8 cellular contexts compared by ENCODE assay signal in the genomic region with DNA sequence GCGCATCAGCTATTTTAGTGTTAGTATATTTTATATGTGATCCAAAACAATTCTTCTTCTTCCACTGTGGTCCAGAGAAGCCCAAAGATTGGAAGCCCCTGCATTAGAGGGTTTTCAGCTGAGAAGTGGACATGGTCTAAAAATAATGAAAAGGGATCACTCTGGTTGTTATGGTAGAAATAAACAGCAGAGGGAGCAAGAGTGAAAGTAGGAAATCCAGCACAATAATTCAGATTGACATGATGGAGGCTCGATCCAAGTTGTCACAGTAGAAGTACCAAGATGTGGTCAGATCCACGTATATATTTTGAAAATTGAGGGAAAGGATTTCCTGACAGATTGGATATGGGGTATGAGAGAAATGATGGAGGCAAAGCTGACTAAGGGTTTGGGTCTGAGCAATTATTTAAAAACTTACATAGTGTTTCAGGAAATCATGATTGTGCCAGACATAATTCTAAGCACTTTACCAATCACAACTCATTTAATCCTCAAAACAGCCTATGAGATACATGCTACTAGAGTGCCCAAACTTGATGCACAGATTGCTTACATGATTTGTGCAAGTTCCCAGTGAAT. TPM values are rescaled to one million over a fixed set of nuclear protein-coding genes. Genes with fewer than 3 reads are reported as not detected.
A peak's percentile ranks its signal among the peaks of the same experiment; 100 is the strongest.
DNase-seq lines count a peak whose midpoint lies in the region; ATAC-seq and TF ChIP-seq lines count a peak whose summit lies in the region.

No MANE protein-coding gene starts in this region.

- no peak overlapping the region for H2AK9ac ChIP-seq in IMR-90 (replicated peaks; ENCODE audit: low read depth, low read length, poor library complexity)

- no peak overlapping the region for H3K14ac ChIP-seq in IMR-90 (replicated peaks; ENCODE audit: low read depth, low read length)

- H3K27me3 ChIP-seq in AG04450 (ENCODE audit: control insufficient read depth, insufficient read depth, low read length) (peaks cover 2% of the 10 kb centered on the region), IMR-90 (ENCODE audit: control insufficient read depth, insufficient read depth, low read length) (peaks cover 7% of the 10 kb centered on the region; the same call in 1 of the 2 replicates), adipocyte (replicated peaks; ENCODE audit: control insufficient read depth, insufficient read depth, low read length) (no peaks in the 10 kb centered on the region), iPS DF 6.9 (ENCODE audit: control insufficient read depth, insufficient read depth, low read length) (no peaks in the 10 kb centered on the region), thyroid gland (no peaks in the 10 kb centered on the region), MG63 (peaks cover 27% of the 10 kb centered on the region)

- no peaks in the 10 kb centered on the region for H3K4me1 ChIP-seq in IMR-90 (ENCODE audit: control insufficient read depth, insufficient read depth, low read length)
- peaks cover 7% of the 10 kb centered on the region for H3K4me1 ChIP-seq in adipocyte (ENCODE audit: control insufficient read depth, insufficient read depth, low read length)
- no peaks in the 10 kb centered on the region for H3K4me1 ChIP-seq in iPS DF 6.9 (ENCODE audit: control insufficient read depth, insufficient read depth, low read length)
- H3K4me1 ChIP-seq in thyroid gland, result peaks cover 4 to 8% of the 10 kb centered on the region in 2 donors

- no peak overlapping the region for H4K5ac ChIP-seq in IMR-90 (ENCODE audit: low read depth, low read length)

- no peak overlapping the region for H2BK20ac ChIP-seq in IMR-90 (ENCODE audit: low read depth, low read length)

- no peak overlapping the region for H2AFZ ChIP-seq in IMR-90 (replicated peaks; ENCODE audit: low read length, poor library complexity)

- no peak overlapping the region for H2BK15ac ChIP-seq in IMR-90 (ENCODE audit: low read depth, low read length)

- no peak overlapping the region for H3K4ac ChIP-seq in IMR-90 (ENCODE audit: low read depth, low read length)

- H3K4me3 ChIP-seq in AG04450 (ENCODE audit: low read depth, low read length), result no peak overlapping the region
- no peak overlapping the region for H3K4me3 ChIP-seq in IMR-90 (ENCODE audit: insufficient read depth, low read depth, low read length)
- no peak overlapping the region for H3K4me3 ChIP-seq in adipocyte (ENCODE audit: low read length)
- H3K4me3 ChIP-seq in iPS DF 6.9 (ENCODE audit: low read length), result no peak overlapping the region
- H3K4me3 ChIP-seq in thyroid gland (replicated peaks in 1 of 3), result no peak overlapping the region
- no peak overlapping the region for H3K4me3 ChIP-seq in MG63

- CTCF ChIA-PET in AG04450 (lab: Charles Lee), result interaction anchor here (0.6 to 4.0 kb wide), 19 partner anchors 11 to 432 kb away, joined by 3 to 40 read pairs (median 4); a partner anchor contains a TSS
- CTCF ChIA-PET in IMR-90 (lab: Yijun Ruan, JAX), result interaction anchor here (0.6 to 2.7 kb wide), 4 partner anchors 9 to 1285 kb away, joined by 3 to 12 read pairs (median 4); no protein-coding TSS in a partner anchor

- H3K9me1 ChIP-seq in IMR-90 (ENCODE audit: insufficient read depth, low read length), result no peaks in the 10 kb centered on the region

- TF ChIP-seq POLR2A in IMR-90 (IDR thresholded peaks at IDR 0.05; ENCODE audit: low read depth, low read length) (no peak), thyroid gland (IDR thresholded peaks at IDR 0.05) (no peak)

- no peak overlapping the region for H4K8ac ChIP-seq in IMR-90 (ENCODE audit: low read depth in 2 of 2, low read length in 2 of 2)

- no peak overlapping the region for H4K91ac ChIP-seq in IMR-90 (ENCODE audit: insufficient read depth, low read depth, low read length)

- no peak overlapping the region for H3K56ac ChIP-seq in IMR-90 (ENCODE audit: extremely low read depth, insufficient read depth, low read length)

- H2BK5ac ChIP-seq in IMR-90 (ENCODE audit: low read depth, low read length, poor library complexity, severe bottlenecking), result no peak overlapping the region

- peak overlapping the region; percentile 45; the same call in 1 of the 2 replicates for H3K4me2 ChIP-seq in IMR-90 (ENCODE audit: low read depth, low read length)

- POLR2A ChIA-PET in AG04450 (lab: Yijun Ruan, JAX) (no interaction called here), IMR-90 (lab: Charles Lee; ENCODE audit: unreplicated experiment) (no interaction called here)

- intact Hi-C loops in IMR-90 (cut with micrococcal nuclease) (loop anchor here (1.0 kb wide), 1 partner anchor 62 kb away; no protein-coding TSS in a partner anchor), thyroid gland (cut with DNase I) (loop anchor here (10.0 kb wide), 1 partner anchor 62 kb away; no protein-coding TSS in a partner anchor)

- peak; percentile 53 for ATAC-seq in GM18508 (IDR thresholded peaks at IDR 0.05; ENCODE audit: insufficient read depth, unreplicated experiment)
- peak; percentile 66; the same call in 1 of the 2 replicates for ATAC-seq in IMR-90 (ENCODE audit: low read depth)

- in situ Hi-C loops in IMR-90 (cut with MboI; ENCODE audit: low sequenced_read_pairs), result loop anchor here (25.0 kb wide), 1 partner anchor 981 kb away; a partner anchor contains a TSS

- H3K9me3 ChIP-seq in AG04450 (ENCODE audit: control insufficient read depth, insufficient read depth, low read length) (no peaks in the 10 kb centered on the region), IMR-90 (ENCODE audit: control insufficient read depth, insufficient read depth, low read length) (no peaks in the 10 kb centered on the region), adipocyte (ENCODE audit: control insufficient read depth, low read length) (no peaks in the 10 kb centered on the region), iPS DF 6.9 (ENCODE audit: control insufficient read depth, insufficient read depth, low read length) (no peaks in the 10 kb centered on the region), thyroid gland (no peaks in the 10 kb centered on the region), MG63 (no peaks in the 10 kb centered on the region)

- TF ChIP-seq RAD21 in IMR-90 (IDR thresholded peaks at IDR 0.05; ENCODE audit: low read length), result peak; percentile 46

- H3K9ac ChIP-seq in IMR-90 (ENCODE audit: low read depth, low read length), result no peak overlapping the region
- peak overlapping the region; percentile 9 for H3K9ac ChIP-seq in adipocyte (ENCODE audit: low read length)

- no peak overlapping the region for H2BK120ac ChIP-seq in IMR-90 (ENCODE audit: low read depth, low read length)

- H3K23ac ChIP-seq in IMR-90 (ENCODE audit: low read depth, low read length), result no peak overlapping the region

- no peak overlapping the region for H3K27ac ChIP-seq in AG04450 (ENCODE audit: low read depth, low read length)
- no peak overlapping the region for H3K27ac ChIP-seq in IMR-90 (ENCODE audit: insufficient read depth, low read length)
- H3K27ac ChIP-seq in iPS DF 6.9 (ENCODE audit: low read length), result no peak overlapping the region
- peak overlapping the region; percentile 29 to 65 (median 40) for H3K27ac ChIP-seq in thyroid gland

- BruUV-seq in IMR-90 (replicated peaks; lab: Mats Ljungman, UMichigan), result no TSS peak

- H3K79me1 ChIP-seq in IMR-90 (ENCODE audit: low read depth in 1 of 2, low read length in 2 of 2), result no peaks in the 10 kb centered on the region

- H3K36me3 ChIP-seq in IMR-90 (ENCODE audit: control insufficient read depth, insufficient read depth, low read length) (no peaks in the 10 kb centered on the region), adipocyte (ENCODE audit: control insufficient read depth, insufficient read depth, low read length, severe bottlenecking) (no peaks in the 10 kb centered on the region), iPS DF 6.9 (ENCODE audit: control insufficient read depth, insufficient read depth, low read length) (no peaks in the 10 kb centered on the region), thyroid gland (no peaks in the 10 kb centered on the region), MG63 (no peaks in the 10 kb centered on the region)

- TF ChIP-seq CTCF in AG04450 (IDR thresholded peaks at IDR 0.05; ENCODE audit: low read depth, low read length) (peak; percentile 62), IMR-90 (conservative IDR thresholded peaks at IDR 0.05; ENCODE audit: low read depth, low read length) (peak; percentile 61), thyroid gland (IDR thresholded peaks at IDR 0.05) (peak; percentile 16 to 77 (median 62))

- no peaks in the 10 kb centered on the region for H4K20me1 ChIP-seq in IMR-90 (ENCODE audit: insufficient read depth, low read length)

- dilution Hi-C loops in IMR-90 (cut with HindIII; ENCODE audit: low sequenced_read_pairs, unreplicated experiment), result loop anchor here (25.0 kb wide), 1 partner anchor 181 kb away; no protein-coding TSS in a partner anchor

- whole genome bisulfite sequencing in IMR-90 (ENCODE audit: extremely low coverage in 2 of 2, insufficient read length in 1 of 2), 2 experiments, result 15% methylated on average over 2 of the region's 3 CpGs; no CpG with 5 or more reads in 1 of the 2 experiments
- no CpG with 5 or more reads among the region's 3 CpGs for WGBS in iPS DF 6.9 (ENCODE audit: insufficient coverage, insufficient read length)
- 34 to 35% methylated on average over 3 of the region's 3 CpGs for WGBS in thyroid gland, 2 donors

- H2AK5ac ChIP-seq in IMR-90 (ENCODE audit: low read depth, low read length), result no peak overlapping the region

- no peak overlapping the region for H3K18ac ChIP-seq in IMR-90 (ENCODE audit: low read depth, low read length)

- DNase-seq in AG04450 (ENCODE audit: low read depth, low spot score), result no peak
- DNase-seq in IMR-90, result peak; percentile 31
- DNase-seq in adipocyte (ENCODE audit: low read depth), result peak; percentile 73
- DNase-seq in iPS DF 6.9 (ENCODE audit: low read depth, low spot score), result peak; percentile 16
- DNase-seq in thyroid gland, result no peak
- DNase-seq in activated T-cell treated with anti-CD3 and anti-CD28 coated beads, Interleukin-2, amount 50 U/mL, for 48 hours, result no peak
- no peak for DNase-seq in MG63

TF ChIP-seq in IMR-90, 13 proteins besides CTCF, POLR2A, EP300 and RAD21 (continues in another document):
- peak; percentile 43; the same call in 1 of the 2 replicates for TF ChIP-seq SMC3 (IDR thresholded peaks at IDR 0.05; ENCODE audit: low read depth, low read length)

RNA-seq across cellular contexts. Expression of a gene that starts 17.0 kb away (rescaled TPM):
- 0.82 and 1.5 TPM in 2 replicates for polyA plus RNA-seq in AG04450 (2011; rRNA removed)
- polyA minus RNA-seq in AG04450 (2011; rRNA and poly(A)+ RNA removed), result 1.0 and 2.3 TPM in 2 replicates
- total RNA-seq in IMR-90 (2012; rRNA removed), result 1.9 and 2.2 TPM in 2 replicates
- polyA plus RNA-seq in IMR-90 (2012; rRNA removed), result 0.39 and 0.58 TPM in 2 replicates
- polyA plus RNA-seq in IMR-90 (2012; cell fraction: cytosol; rRNA removed), result 0.09 and 0.39 TPM in 2 replicates
- polyA plus RNA-seq in IMR-90 (2012; cell fraction: nucleus; rRNA removed; ENCODE audit: low replicate concordance), result 0.04 and 0.68 TPM in 2 replicates
- 10 to 100 TPM; 22.1 to 34.9 (median 29.6) TPM for total RNA-seq in thyroid gland
- 1.7 and 3.9 TPM in 2 replicates for total RNA-seq in MG63 (2014; rRNA removed; shearing (Covaris generic); ENCODE audit: low replicate concordance)

RNA-seq across cellular contexts. Expression of a gene that starts 20.4 kb away (rescaled TPM):
- polyA plus RNA-seq in AG04450 (2011; rRNA removed), result 32.9 and 41.7 TPM in 2 replicates
- 29.4 and 32.8 TPM in 2 replicates for polyA minus RNA-seq in AG04450 (2011; rRNA and poly(A)+ RNA removed)
- 4.1 and 6.7 TPM in 2 replicates for total RNA-seq in IMR-90 (2012; rRNA removed)
- polyA plus RNA-seq in IMR-90 (2012; rRNA removed), result 4.5 and 5.4 TPM in 2 replicates
- 1.9 and 4.6 TPM in 2 replicates for polyA plus RNA-seq in IMR-90 (2012; cell fraction: cytosol; rRNA removed)
- polyA plus RNA-seq in IMR-90 (2012; cell fraction: nucleus; rRNA removed; ENCODE audit: low replicate concordance), result 2.3 and 5.6 TPM in 2 replicates
- 10 to 100 TPM; 16.0 to 27.9 (median 19.9) TPM for total RNA-seq in thyroid gland
- total RNA-seq in MG63 (2014; rRNA removed; shearing (Covaris generic); ENCODE audit: low replicate concordance), result 2.0 and 4.1 TPM in 2 replicates

Comparison
In these comparisons a context has a peak if more than half of its experiments do, and no peak if none do; other contexts are left out.
1. DNase-seq: peak in IMR-90 (single experiment), adipocyte (single experiment) and iPS DF 6.9 (single experiment); none in AG04450 (single experiment), thyroid gland (0 of 2), activated T-cell treated with anti-CD3 and anti-CD28 coated beads, Interleukin-2, amount 50 U/mL, for 48 hours (0 of 2) and MG63 (single experiment).
2. H3K27ac ChIP-seq: peak in thyroid gland (3 of 3); none in AG04450 (single experiment), IMR-90 (single experiment) and iPS DF 6.9 (single experiment).
3. Peak in every context shown above with its lines, with median percentiles within 50 percentile points of each other: CTCF ChIP-seq.